ENCODE assay signal across 12 cellular contexts in the genomic region with DNA sequence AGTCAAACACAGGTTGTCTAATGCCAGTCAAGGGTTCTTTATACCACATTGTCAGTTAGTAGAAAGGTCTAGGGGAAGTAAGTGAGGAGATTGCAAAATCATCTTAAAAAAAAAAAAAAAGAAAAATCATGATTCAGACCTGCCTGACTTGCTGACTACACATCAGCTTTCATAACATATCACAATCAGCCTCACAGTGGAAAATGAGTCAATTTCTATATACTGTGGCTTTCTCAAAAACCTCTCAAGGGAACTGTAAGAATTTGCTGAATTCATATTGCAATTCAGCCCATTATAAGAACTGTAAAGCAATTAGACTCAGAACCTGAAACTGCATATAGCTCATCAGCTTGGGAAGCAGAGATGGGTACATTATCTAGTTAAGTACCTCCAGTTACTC.
DNase-seq lines count a peak whose midpoint lies in the region; ATAC-seq and TF ChIP-seq lines count a peak whose summit lies in the region.
"Had no signal": no experiment of that assay in that cellular context is flagged by ENCODE, and none has a peak within 500 bp of the region (broad histone marks: within the 10 kb centered on the region; RNA-seq: fewer than 3 reads in every experiment).

No MANE protein-coding gene starts in this region.

- no peaks in the 10 kb centered on the region for H3K9me2 ChIP-seq in neural cell (ENCODE audit: insufficient read depth, low read length)

- peak; percentile 84 to 85 for DNase-seq in AML-193 (lab: John Stamatoyannopoulos, UW)
- DNase-seq in LHCN-M2 (ENCODE audit: low read depth) = peak; percentile 93
- peak; percentile 63 for DNase-seq in brain microvascular endothelial cell
- DNase-seq in CD8-positive, alpha-beta T cell = no peak
- DNase-seq in NCI-H2081 treated with DMSO at 0.1 percent for 48 hours (lab: John Stamatoyannopoulos, UW) = no peak
- DNase-seq: activated CD4-positive, CD25-positive, alpha-beta regulatory T cell treated with anti-CD3 and anti-CD28 coated beads, Interleukin-2, amount 50 U/mL, for 72 hours; esophagus squamous epithelium; NCI-H1694; right cardiac atrium had no signal

- no peaks in the 10 kb centered on the region for H3K9me3 Mint-ChIP-seq in CD8-positive, alpha-beta T cell

- H3K27ac ChIP-seq in brain microvascular endothelial cell = peak overlapping the region; percentile 89
- no peak overlapping the region for H3K27ac ChIP-seq in neural cell (ENCODE audit: low read length)
- H3K27ac ChIP-seq in CD8-positive, alpha-beta T cell (ENCODE audit: low read depth, low read length) = no peak overlapping the region
- H3K27ac ChIP-seq: esophagus squamous epithelium had no signal

- H3K27me3 ChIP-seq in brain microvascular endothelial cell (replicated peaks) = no peaks in the 10 kb centered on the region
- H3K27me3 ChIP-seq in neural cell (ENCODE audit: insufficient read depth, low read depth, low read length) = no peaks in the 10 kb centered on the region
- no peaks in the 10 kb centered on the region for H3K27me3 ChIP-seq in CD8-positive, alpha-beta T cell (ENCODE audit: insufficient read depth, low read length)
- H3K27me3 ChIP-seq: esophagus squamous epithelium had no signal

- H2AFZ ChIP-seq in neural cell (ENCODE audit: low read depth, low read length) = no peak overlapping the region

- H3K4me2 ChIP-seq in neural cell (ENCODE audit: low read length) = no peak overlapping the region

- H3K36me3 ChIP-seq in brain microvascular endothelial cell (replicated peaks) (no peaks in the 10 kb centered on the region), neural cell (ENCODE audit: insufficient read depth, low read length) (no peaks in the 10 kb centered on the region)
- no peaks in the 10 kb centered on the region for H3K36me3 ChIP-seq in CD8-positive, alpha-beta T cell (ENCODE audit: insufficient read depth, low read length)
- H3K36me3 ChIP-seq: esophagus squamous epithelium had no signal

- no peaks in the 10 kb centered on the region for H3K4me1 ChIP-seq in CD8-positive, alpha-beta T cell (ENCODE audit: insufficient read depth, low read length)
- H3K4me1 ChIP-seq: esophagus squamous epithelium had no signal

- H3K79me2 ChIP-seq in neural cell (replicated peaks; ENCODE audit: insufficient read depth, low read length) = no peaks in the 10 kb centered on the region

- H3K4me1 Mint-ChIP-seq in CD8-positive, alpha-beta T cell (ENCODE audit: low read depth) = no peaks in the 10 kb centered on the region

- intact Hi-C loops in CD8-positive, alpha-beta T cell (cut with DNase I, micrococcal nuclease) = loop anchor here in 1 of 2 experiments (10.0 kb wide), 1 partner anchor 56 kb away; no protein-coding TSS in a partner anchor

- H3K9ac ChIP-seq in neural cell (ENCODE audit: low read length) = no peak overlapping the region

- H3K36me3 Mint-ChIP-seq in CD8-positive, alpha-beta T cell = no peaks in the 10 kb centered on the region

- no peak for TF ChIP-seq RAD21 in neural cell (conservative IDR thresholded peaks at IDR 0.05)

- TF ChIP-seq EP300 in neural cell (conservative IDR thresholded peaks at IDR 0.05; ENCODE audit: poor library complexity, severe bottlenecking) = peak; percentile 70

- H4K20me1 ChIP-seq in neural cell (ENCODE audit: insufficient read depth) = no peaks in the 10 kb centered on the region

- H3F3A ChIP-seq in neural cell (ENCODE audit: insufficient read depth, low read length, poor library complexity, severe bottlenecking) = no peaks in the 10 kb centered on the region

- H3K4me3 ChIP-seq in brain microvascular endothelial cell (ENCODE audit: low read depth, low read length) (no peak overlapping the region), neural cell (ENCODE audit: low read length) (no peak overlapping the region)
- H3K4me3 ChIP-seq in CD8-positive, alpha-beta T cell (ENCODE audit: low read depth, low read length) = no peak overlapping the region
- H3K4me3 ChIP-seq: esophagus squamous epithelium had no signal

- in situ Hi-C loops in brain microvascular endothelial cell (cut with HindIII; ENCODE audit: low pct_ligation_motif_present, low sequenced_read_pairs) = no loop called here

- H3K9me3 ChIP-seq in neural cell (ENCODE audit: low read length) = no peaks in the 10 kb centered on the region
- no peaks in the 10 kb centered on the region for H3K9me3 ChIP-seq in CD8-positive, alpha-beta T cell (ENCODE audit: low read length)
- H3K9me3 ChIP-seq: esophagus squamous epithelium had no signal

- POLR2A ChIA-PET in CD8-positive, alpha-beta T cell (lab: Charles Lee) = no interaction called here

- no peak overlapping the region for H3K4me3 Mint-ChIP-seq in CD8-positive, alpha-beta T cell

- no peaks in the 10 kb centered on the region for H3K27me3 Mint-ChIP-seq in CD8-positive, alpha-beta T cell (ENCODE audit: low read depth)

- TF ChIP-seq CTCF in brain microvascular endothelial cell (IDR thresholded peaks at IDR 0.05; ENCODE audit: low read depth, low read length, missing control alignments) (no peak), neural cell (IDR thresholded peaks at IDR 0.05; ENCODE audit: poor library complexity, severe bottlenecking) (no peak)
- no peak for TF ChIP-seq CTCF in CD8-positive, alpha-beta T cell (IDR thresholded peaks at IDR 0.05)

- no peak overlapping the region for H3K27ac Mint-ChIP-seq in CD8-positive, alpha-beta T cell

- ATAC-seq in HG03159 (IDR thresholded peaks at IDR 0.05; ENCODE audit: unreplicated experiment) = no peak
- ATAC-seq in CD8-positive, alpha-beta T cell = no peak
- ATAC-seq in HG03565 (IDR thresholded peaks at IDR 0.05; ENCODE audit: unreplicated experiment) = no peak

- CTCF ChIA-PET in CD8-positive, alpha-beta T cell (lab: Charles Lee) = interaction anchor here (0.9 kb wide), 1 partner anchor 45 kb away, joined by 3 read pairs; no protein-coding TSS in a partner anchor

TF ChIP-seq in neural cell, 6 proteins besides CTCF, POLR2A, EP300 and RAD21:
- TF ChIP-seq POLR2AphosphoS5 (IDR thresholded peaks at IDR 0.05) (peak; percentile 68), REST (IDR thresholded peaks at IDR 0.05; ENCODE audit: borderline replicate concordance) (peak; percentile 42), MXI1 (conservative IDR thresholded peaks at IDR 0.05; ENCODE audit: poor library complexity, severe bottlenecking) (no peak), TAF1 (IDR thresholded peaks at IDR 0.05; ENCODE audit: low read depth) (no peak), EZH2 (IDR thresholded peaks at IDR 0.05; ENCODE audit: borderline replicate concordance, insufficient read depth, low read length, poor library complexity, severe bottlenecking) (no peak), SMC3 (conservative IDR thresholded peaks at IDR 0.05; ENCODE audit: poor library complexity) (peak; percentile 10)

Comparison
In these comparisons a context has a peak if more than half of its experiments do, and no peak if none do; other contexts are left out.
1. DNase-seq: peak in AML-193 (2 of 2), LHCN-M2 (single experiment) and brain microvascular endothelial cell (single experiment); none in CD8-positive, alpha-beta T cell (0 of 7) and NCI-H2081 treated with DMSO at 0.1 percent for 48 hours (single experiment).